ENCODE assay signal across 1 cellular context in genomic region chr2:11891028-11891427, GRCh38.
TF ChIP-seq lines count a peak whose summit lies in the region.

No MANE protein-coding gene starts in this region.

TF ChIP-seq in H1, 55 proteins besides CTCF, POLR2A, EP300 and RAD21 (continued from another document):
- TF ChIP-seq, protein P1, sequence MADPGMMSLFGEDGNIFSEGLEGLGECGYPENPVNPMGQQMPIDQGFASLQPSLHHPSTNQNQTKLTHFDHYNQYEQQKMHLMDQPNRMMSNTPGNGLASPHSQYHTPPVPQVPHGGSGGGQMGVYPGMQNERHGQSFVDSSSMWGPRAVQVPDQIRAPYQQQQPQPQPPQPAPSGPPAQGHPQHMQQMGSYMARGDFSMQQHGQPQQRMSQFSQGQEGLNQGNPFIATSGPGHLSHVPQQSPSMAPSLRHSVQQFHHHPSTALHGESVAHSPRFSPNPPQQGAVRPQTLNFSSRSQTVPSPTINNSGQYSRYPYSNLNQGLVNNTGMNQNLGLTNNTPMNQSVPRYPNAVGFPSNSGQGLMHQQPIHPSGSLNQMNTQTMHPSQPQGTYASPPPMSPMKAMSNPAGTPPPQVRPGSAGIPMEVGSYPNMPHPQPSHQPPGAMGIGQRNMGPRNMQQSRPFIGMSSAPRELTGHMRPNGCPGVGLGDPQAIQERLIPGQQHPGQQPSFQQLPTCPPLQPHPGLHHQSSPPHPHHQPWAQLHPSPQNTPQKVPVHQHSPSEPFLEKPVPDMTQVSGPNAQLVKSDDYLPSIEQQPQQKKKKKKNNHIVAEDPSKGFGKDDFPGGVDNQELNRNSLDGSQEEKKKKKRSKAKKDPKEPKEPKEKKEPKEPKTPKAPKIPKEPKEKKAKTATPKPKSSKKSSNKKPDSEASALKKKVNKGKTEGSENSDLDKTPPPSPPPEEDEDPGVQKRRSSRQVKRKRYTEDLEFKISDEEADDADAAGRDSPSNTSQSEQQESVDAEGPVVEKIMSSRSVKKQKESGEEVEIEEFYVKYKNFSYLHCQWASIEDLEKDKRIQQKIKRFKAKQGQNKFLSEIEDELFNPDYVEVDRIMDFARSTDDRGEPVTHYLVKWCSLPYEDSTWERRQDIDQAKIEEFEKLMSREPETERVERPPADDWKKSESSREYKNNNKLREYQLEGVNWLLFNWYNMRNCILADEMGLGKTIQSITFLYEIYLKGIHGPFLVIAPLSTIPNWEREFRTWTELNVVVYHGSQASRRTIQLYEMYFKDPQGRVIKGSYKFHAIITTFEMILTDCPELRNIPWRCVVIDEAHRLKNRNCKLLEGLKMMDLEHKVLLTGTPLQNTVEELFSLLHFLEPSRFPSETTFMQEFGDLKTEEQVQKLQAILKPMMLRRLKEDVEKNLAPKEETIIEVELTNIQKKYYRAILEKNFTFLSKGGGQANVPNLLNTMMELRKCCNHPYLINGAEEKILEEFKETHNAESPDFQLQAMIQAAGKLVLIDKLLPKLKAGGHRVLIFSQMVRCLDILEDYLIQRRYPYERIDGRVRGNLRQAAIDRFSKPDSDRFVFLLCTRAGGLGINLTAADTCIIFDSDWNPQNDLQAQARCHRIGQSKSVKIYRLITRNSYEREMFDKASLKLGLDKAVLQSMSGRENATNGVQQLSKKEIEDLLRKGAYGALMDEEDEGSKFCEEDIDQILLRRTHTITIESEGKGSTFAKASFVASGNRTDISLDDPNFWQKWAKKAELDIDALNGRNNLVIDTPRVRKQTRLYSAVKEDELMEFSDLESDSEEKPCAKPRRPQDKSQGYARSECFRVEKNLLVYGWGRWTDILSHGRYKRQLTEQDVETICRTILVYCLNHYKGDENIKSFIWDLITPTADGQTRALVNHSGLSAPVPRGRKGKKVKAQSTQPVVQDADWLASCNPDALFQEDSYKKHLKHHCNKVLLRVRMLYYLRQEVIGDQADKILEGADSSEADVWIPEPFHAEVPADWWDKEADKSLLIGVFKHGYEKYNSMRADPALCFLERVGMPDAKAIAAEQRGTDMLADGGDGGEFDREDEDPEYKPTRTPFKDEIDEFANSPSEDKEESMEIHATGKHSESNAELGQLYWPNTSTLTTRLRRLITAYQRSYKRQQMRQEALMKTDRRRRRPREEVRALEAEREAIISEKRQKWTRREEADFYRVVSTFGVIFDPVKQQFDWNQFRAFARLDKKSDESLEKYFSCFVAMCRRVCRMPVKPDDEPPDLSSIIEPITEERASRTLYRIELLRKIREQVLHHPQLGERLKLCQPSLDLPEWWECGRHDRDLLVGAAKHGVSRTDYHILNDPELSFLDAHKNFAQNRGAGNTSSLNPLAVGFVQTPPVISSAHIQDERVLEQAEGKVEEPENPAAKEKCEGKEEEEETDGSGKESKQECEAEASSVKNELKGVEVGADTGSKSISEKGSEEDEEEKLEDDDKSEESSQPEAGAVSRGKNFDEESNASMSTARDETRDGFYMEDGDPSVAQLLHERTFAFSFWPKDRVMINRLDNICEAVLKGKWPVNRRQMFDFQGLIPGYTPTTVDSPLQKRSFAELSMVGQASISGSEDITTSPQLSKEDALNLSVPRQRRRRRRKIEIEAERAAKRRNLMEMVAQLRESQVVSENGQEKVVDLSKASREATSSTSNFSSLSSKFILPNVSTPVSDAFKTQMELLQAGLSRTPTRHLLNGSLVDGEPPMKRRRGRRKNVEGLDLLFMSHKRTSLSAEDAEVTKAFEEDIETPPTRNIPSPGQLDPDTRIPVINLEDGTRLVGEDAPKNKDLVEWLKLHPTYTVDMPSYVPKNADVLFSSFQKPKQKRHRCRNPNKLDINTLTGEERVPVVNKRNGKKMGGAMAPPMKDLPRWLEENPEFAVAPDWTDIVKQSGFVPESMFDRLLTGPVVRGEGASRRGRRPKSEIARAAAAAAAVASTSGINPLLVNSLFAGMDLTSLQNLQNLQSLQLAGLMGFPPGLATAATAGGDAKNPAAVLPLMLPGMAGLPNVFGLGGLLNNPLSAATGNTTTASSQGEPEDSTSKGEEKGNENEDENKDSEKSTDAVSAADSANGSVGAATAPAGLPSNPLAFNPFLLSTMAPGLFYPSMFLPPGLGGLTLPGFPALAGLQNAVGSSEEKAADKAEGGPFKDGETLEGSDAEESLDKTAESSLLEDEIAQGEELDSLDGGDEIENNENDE (IDR thresholded peaks at IDR 0.05; ENCODE audit: insufficient replicate concordance, low read length): no peak
- TF ChIP-seq SAP30 (IDR thresholded peaks at IDR 0.05; ENCODE audit: insufficient read depth, insufficient replicate concordance, low read length) (no peak), GABPA (IDR thresholded peaks at IDR 0.05; ENCODE audit: borderline replicate concordance, insufficient read depth, low read length) (no peak), JUND (IDR thresholded peaks at IDR 0.05; ENCODE audit: low read length) (no peak), PHF8 (conservative IDR thresholded peaks at IDR 0.05; ENCODE audit: low read depth, low read length) (no peak)
TF ChIP-seq in H1: peak in this region for 0.
